10 cellular contexts compared by ENCODE assay signal in genomic region chr3:177694316-177694715, GRCh38.
DNase-seq lines count a peak whose midpoint lies in the region; ATAC-seq lines count a peak whose summit lies in the region.
"Had no signal": no experiment of that assay in that cellular context is flagged by ENCODE, and none has a peak within 500 bp of the region (broad histone marks: within the 10 kb centered on the region; RNA-seq: fewer than 3 reads in every experiment).

No MANE protein-coding gene starts in this region.

- ATAC-seq in HG02981 (IDR thresholded peaks at IDR 0.05; ENCODE audit: unreplicated experiment) (peak; percentile 54), memory B cell (ENCODE audit: low read depth) (peak; percentile 39), HG02840 (IDR thresholded peaks at IDR 0.05; ENCODE audit: low FRiP score, unreplicated experiment) (no peak)
- ATAC-seq: activated T-cell treated with anti-CD3 and anti-CD28 coated beads, Interleukin-2, amount 50 U/mL, for 4 hours had no signal

- DNase-seq in adipocyte (ENCODE audit: low read depth) = peak; percentile 90
- no peak for DNase-seq in memory B cell (ENCODE audit: low spot score in 2 of 2)
- DNase-seq in cerebellum (ENCODE audit: low spot score) = no peak
- DNase-seq in mesenteric fat pad (ENCODE audit: low spot score) = no peak
- no peak for DNase-seq in DMS53 treated with DMSO at 0.1 percent for 48 hours (lab: John Stamatoyannopoulos, UW; ENCODE audit: unreplicated experiment)
- DNase-seq: activated T-cell treated with anti-CD3 and anti-CD28 coated beads, Interleukin-2, amount 50 U/mL, for 4 hours; T-helper 9 cell had no signal

- peak overlapping the region; percentile 66 for H3K27ac ChIP-seq in BLaER1

- H3K27me3 ChIP-seq in BLaER1 = no peaks in the 10 kb centered on the region
- H3K27me3 ChIP-seq in adipocyte (replicated peaks; ENCODE audit: control insufficient read depth, insufficient read depth, low read length) = no peaks in the 10 kb centered on the region

- no peak overlapping the region; the same call in 1 of the 2 replicates for H3K9ac ChIP-seq in BLaER1
- H3K9ac ChIP-seq in adipocyte (ENCODE audit: low read length) = no peak overlapping the region

- H3K4me1 ChIP-seq in BLaER1 (peaks cover 84% of the 10 kb centered on the region), adipocyte (ENCODE audit: control insufficient read depth, insufficient read depth, low read length) (peaks cover 20% of the 10 kb centered on the region)

- H3K4me1 Mint-ChIP-seq in memory B cell = peaks cover 21% of the 10 kb centered on the region

- H3K27ac Mint-ChIP-seq in memory B cell = peak overlapping the region; percentile 31

- peak overlapping the region; percentile 16 for H3K4me3 Mint-ChIP-seq in memory B cell
- H3K4me3 Mint-ChIP-seq: activated T-cell treated with anti-CD3 and anti-CD28 coated beads, Interleukin-2, amount 50 U/mL, for 4 hours had no signal

- peaks cover 3% of the 10 kb centered on the region for H3K27me3 Mint-ChIP-seq in memory B cell

- H3K36me3 ChIP-seq in BLaER1 = peaks cover 8% of the 10 kb centered on the region; the same call in 1 of the 2 replicates
- no peaks in the 10 kb centered on the region for H3K36me3 ChIP-seq in adipocyte (ENCODE audit: control insufficient read depth, insufficient read depth, low read length, severe bottlenecking)

- peak overlapping the region; percentile 79 for H3K4me2 ChIP-seq in BLaER1

- no peaks in the 10 kb centered on the region for H3K36me3 Mint-ChIP-seq in memory B cell

- peaks cover 20% of the 10 kb centered on the region for H3K9me3 ChIP-seq in BLaER1
- no peaks in the 10 kb centered on the region for H3K9me3 ChIP-seq in adipocyte (ENCODE audit: control insufficient read depth, low read length)

- no peaks in the 10 kb centered on the region for H3K9me3 Mint-ChIP-seq in memory B cell
- H3K9me3 Mint-ChIP-seq: activated T-cell treated with anti-CD3 and anti-CD28 coated beads, Interleukin-2, amount 50 U/mL, for 4 hours had no signal

- no peaks in the 10 kb centered on the region for H4K20me1 ChIP-seq in BLaER1

- H3K4me3 ChIP-seq in BLaER1 (peak overlapping the region; percentile 4; the same call in 1 of the 2 replicates), adipocyte (ENCODE audit: low read length) (no peak overlapping the region)
